In genomic region chr17:12911241-12911640, GRCh38 we compare ENCODE assay signal across 1 cellular context.
TF ChIP-seq lines count a peak whose summit lies in the region.

No MANE protein-coding gene starts in this region.

TF ChIP-seq in IMR-90, 13 proteins besides CTCF, POLR2A, EP300 and RAD21 (continued from another document):
- TF ChIP-seq, protein P1, sequence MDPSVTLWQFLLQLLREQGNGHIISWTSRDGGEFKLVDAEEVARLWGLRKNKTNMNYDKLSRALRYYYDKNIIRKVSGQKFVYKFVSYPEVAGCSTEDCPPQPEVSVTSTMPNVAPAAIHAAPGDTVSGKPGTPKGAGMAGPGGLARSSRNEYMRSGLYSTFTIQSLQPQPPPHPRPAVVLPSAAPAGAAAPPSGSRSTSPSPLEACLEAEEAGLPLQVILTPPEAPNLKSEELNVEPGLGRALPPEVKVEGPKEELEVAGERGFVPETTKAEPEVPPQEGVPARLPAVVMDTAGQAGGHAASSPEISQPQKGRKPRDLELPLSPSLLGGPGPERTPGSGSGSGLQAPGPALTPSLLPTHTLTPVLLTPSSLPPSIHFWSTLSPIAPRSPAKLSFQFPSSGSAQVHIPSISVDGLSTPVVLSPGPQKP (IDR thresholded peaks at IDR 0.05; ENCODE audit: borderline replicate concordance, low read depth, low read length) = no peak
- TF ChIP-seq MAFK (IDR thresholded peaks at IDR 0.05; ENCODE audit: low read depth, low read length) (no peak), MAZ (IDR thresholded peaks at IDR 0.05; ENCODE audit: borderline replicate concordance, low read depth, low read length) (no peak)
TF ChIP-seq in IMR-90: peak in this region for 0.
